Comparison of ENCODE assay signal across 22 cellular contexts in genomic region chr12:130124605-130125244, GRCh38. TPM values are rescaled to one million over a fixed set of nuclear protein-coding genes. Genes with fewer than 3 reads are reported as not detected.
DNase-seq lines count a peak whose midpoint lies in the region; FAIRE-seq and TF ChIP-seq lines count a peak whose summit lies in the region.
"Had no signal": no experiment of that assay in that cellular context is flagged by ENCODE, and none has a peak within 500 bp of the region (broad histone marks: within the 10 kb centered on the region; RNA-seq: fewer than 3 reads in every experiment).

No MANE protein-coding gene starts in this region.

- H2BK15ac ChIP-seq in mesenchymal stem cell (ENCODE audit: low read depth, poor library complexity, severe bottlenecking), result no peak overlapping the region

- H3K79me2 ChIP-seq in Karpas-422 (ENCODE audit: low read length), result no peaks in the 10 kb centered on the region
- H3K79me2 ChIP-seq in keratinocyte (ENCODE audit: control insufficient read depth, insufficient read depth, low read length), result no peaks in the 10 kb centered on the region

- H2BK12ac ChIP-seq in mesenchymal stem cell (ENCODE audit: low read length in 2 of 2), result no peak overlapping the region

- no peak overlapping the region for H2BK5ac ChIP-seq in mesenchymal stem cell (ENCODE audit: low read depth, low read length, poor library complexity, severe bottlenecking)

- H2AK5ac ChIP-seq in mesenchymal stem cell (ENCODE audit: low read length, severe bottlenecking), result no peak overlapping the region

- intact Hi-C loops in spleen (cut with DNase I; ENCODE audit: low total_unique reads), result no loop called here

- dilution Hi-C loops in keratinocyte (cut with MboI; ENCODE audit: extremely low pct_ligation_motif_present, low sequenced_read_pairs), result no loop called here

- H3K4ac ChIP-seq in mesenchymal stem cell (ENCODE audit: low read depth in 1 of 2, low read length in 2 of 2), result no peak overlapping the region

- H3K4me3 ChIP-seq in Karpas-422 (ENCODE audit: low read length), result no peak overlapping the region
- no peak overlapping the region for H3K4me3 ChIP-seq in esophagus (ENCODE audit: low read depth in 1 of 2, low read length in 2 of 2)
- no peak overlapping the region for H3K4me3 ChIP-seq in keratinocyte (ENCODE audit: control insufficient read depth in 2 of 3, extremely low read depth in 1 of 3, insufficient read depth in 2 of 3, low read depth in 1 of 3, low read length in 3 of 3)
- H3K4me3 ChIP-seq in spleen, result no peak overlapping the region
- no peak overlapping the region for H3K4me3 ChIP-seq in suprapubic skin
- no peak overlapping the region for H3K4me3 ChIP-seq in mesenchymal stem cell (ENCODE audit: insufficient read depth in 1 of 2, low read depth in 1 of 2, low read length in 2 of 2)
- H3K4me3 ChIP-seq: BLaER1 treated with 17β-estradiol and CSF1 and Interleukin-3, amounts not matched to agents 10 nM and 100 nM; HAP-1 had no signal

- TF ChIP-seq EP300 in suprapubic skin (IDR thresholded peaks at IDR 0.05), result no peak

- no peaks in the 10 kb centered on the region for H3K79me1 ChIP-seq in mesenchymal stem cell (replicated peaks; ENCODE audit: low read length, poor library complexity, severe bottlenecking)

- H3K4me2 ChIP-seq in Karpas-422 (ENCODE audit: low read depth, low read length, poor library complexity, severe bottlenecking) (no peak overlapping the region), keratinocyte (ENCODE audit: control insufficient read depth, extremely low read depth, insufficient read depth, low read depth, low read length) (peak overlapping the region; percentile 14), mesenchymal stem cell (ENCODE audit: low read length, poor library complexity, severe bottlenecking) (no peak overlapping the region)
- H3K4me2 ChIP-seq: BLaER1 treated with 17β-estradiol and CSF1 and Interleukin-3, amounts not matched to agents 10 nM and 100 nM had no signal

- no peaks in the 10 kb centered on the region for H4K20me1 ChIP-seq in Karpas-422 (ENCODE audit: insufficient read depth, low read depth, low read length)
- H4K20me1 ChIP-seq in keratinocyte (ENCODE audit: control insufficient read depth, extremely low read depth, insufficient read depth, low read length), result no peaks in the 10 kb centered on the region
- H4K20me1 ChIP-seq: BLaER1 treated with 17β-estradiol and CSF1 and Interleukin-3, amounts not matched to agents 10 nM and 100 nM had no signal

- TF ChIP-seq POLR2A in spleen (IDR thresholded peaks at IDR 0.05) (no peak), suprapubic skin (IDR thresholded peaks at IDR 0.05) (no peak)

- H3K36me3 ChIP-seq in Karpas-422 (ENCODE audit: insufficient read depth, low read length), result no peaks in the 10 kb centered on the region
- H3K36me3 ChIP-seq in esophagus (ENCODE audit: control insufficient read depth in 2 of 2, insufficient read depth in 2 of 2, low read length in 1 of 2), result no peaks in the 10 kb centered on the region
- H3K36me3 ChIP-seq in keratinocyte (ENCODE audit: control insufficient read depth in 2 of 2, extremely low read depth in 1 of 2, insufficient read depth in 2 of 2, low read length in 2 of 2), result no peaks in the 10 kb centered on the region
- H3K36me3 ChIP-seq in spleen, result no peaks in the 10 kb centered on the region
- no peaks in the 10 kb centered on the region for H3K36me3 ChIP-seq in suprapubic skin
- no peaks in the 10 kb centered on the region for H3K36me3 ChIP-seq in mesenchymal stem cell (ENCODE audit: control insufficient read depth in 1 of 2, insufficient read depth in 2 of 2, low read depth in 1 of 2, low read length in 2 of 2)
- H3K36me3 ChIP-seq: BLaER1 treated with 17β-estradiol and CSF1 and Interleukin-3, amounts not matched to agents 10 nM and 100 nM; HAP-1 had no signal

- DNase-seq in Karpas-422, result peak; percentile 31
- DNase-seq in keratinocyte (ENCODE audit: low read depth, low spot score), result no peak
- DNase-seq in spleen, result peak; percentile 41
- no peak for DNase-seq in suprapubic skin (ENCODE audit: low spot score in 2 of 2)
- no peak for DNase-seq in mesenchymal stem cell
- no peak for DNase-seq in NOMO-1 treated with DMSO at 0.1 percent for 48 hours (lab: John Stamatoyannopoulos, UW; ENCODE audit: unreplicated experiment)
- no peak for DNase-seq in GM20000 (ENCODE audit: low spot score)
- DNase-seq: ACHN; Calu3; CD4-positive, CD25-positive, alpha-beta regulatory T cell; DMS 273 treated with DMSO at 0.1 percent for 48 hours; DMS79; EL; GOT3 had no signal

- 57 to 68% methylated on average over 15 of the region's 15 CpGs for WGBS in esophagus, 2 donors
- WGBS in spleen, 5 donors, result 79 to 89% (median 81%) methylated on average over 15 of the region's 15 CpGs
- WGBS in suprapubic skin, result 72% methylated on average over 15 of the region's 15 CpGs
- 78% methylated on average over 15 of the region's 15 CpGs for WGBS in mesenchymal stem cell

- no peak overlapping the region for H2BK120ac ChIP-seq in mesenchymal stem cell (ENCODE audit: low read depth, low read length)

- H3K27me3 ChIP-seq in Karpas-422 (ENCODE audit: low read length), result no peaks in the 10 kb centered on the region
- H3K27me3 ChIP-seq in esophagus (ENCODE audit: control insufficient read depth in 1 of 2, insufficient read depth in 2 of 2, low read length in 2 of 2), result no peaks in the 10 kb centered on the region
- H3K27me3 ChIP-seq in keratinocyte (ENCODE audit: control insufficient read depth, extremely low read depth, insufficient read depth, low read length), result no peaks in the 10 kb centered on the region
- peaks cover 0 to 18% (median 0%) of the 10 kb centered on the region in 7 donors for H3K27me3 ChIP-seq in spleen (replicated peaks in 1 of 7)
- no peaks in the 10 kb centered on the region for H3K27me3 ChIP-seq in suprapubic skin
- no peaks in the 10 kb centered on the region for H3K27me3 ChIP-seq in mesenchymal stem cell (ENCODE audit: control insufficient read depth in 1 of 2, insufficient read depth in 1 of 2, low read length in 2 of 2)
- H3K27me3 ChIP-seq: BLaER1 treated with 17β-estradiol and CSF1 and Interleukin-3, amounts not matched to agents 10 nM and 100 nM had no signal

- H3K9me2 ChIP-seq in Karpas-422 (replicated peaks; ENCODE audit: insufficient read depth, low read length), result no peaks in the 10 kb centered on the region

- no peaks in the 10 kb centered on the region for H3K9me1 ChIP-seq in keratinocyte (ENCODE audit: control insufficient read depth, extremely low read depth, insufficient read depth, low read length)

- no peak overlapping the region for H3K18ac ChIP-seq in mesenchymal stem cell (ENCODE audit: low read depth in 1 of 2, low read length in 2 of 2)

- H3K4me1 ChIP-seq in Karpas-422 (ENCODE audit: low read length) (no peaks in the 10 kb centered on the region), esophagus (ENCODE audit: control insufficient read depth in 2 of 2, insufficient read depth in 2 of 2, low read length in 1 of 2) (peaks cover 0 to 35% of the 10 kb centered on the region in 2 donors), keratinocyte (ENCODE audit: control insufficient read depth, extremely low read depth, insufficient read depth, low read length) (peaks cover 40% of the 10 kb centered on the region), spleen (no peaks in the 10 kb centered on the region), suprapubic skin (peaks cover 49% of the 10 kb centered on the region), mesenchymal stem cell (ENCODE audit: control insufficient read depth, insufficient read depth, low read depth, low read length) (peaks cover 2% of the 10 kb centered on the region)
- H3K4me1 ChIP-seq: HAP-1 had no signal

- no peak overlapping the region for H4K8ac ChIP-seq in mesenchymal stem cell (ENCODE audit: low read length)

- no peaks in the 10 kb centered on the region for H3K9me3 ChIP-seq in Karpas-422 (ENCODE audit: low read length)
- peaks cover 0 to 4% of the 10 kb centered on the region in 2 donors for H3K9me3 ChIP-seq in esophagus (ENCODE audit: control insufficient read depth in 2 of 2, insufficient read depth in 1 of 2, low read depth in 1 of 2, low read length in 1 of 2)
- H3K9me3 ChIP-seq in keratinocyte (ENCODE audit: control insufficient read depth, low read depth, low read length), result no peaks in the 10 kb centered on the region
- peaks cover 0 to 20% (median 0%) of the 10 kb centered on the region in 8 donors for H3K9me3 ChIP-seq in spleen
- no peaks in the 10 kb centered on the region for H3K9me3 ChIP-seq in suprapubic skin
- no peaks in the 10 kb centered on the region for H3K9me3 ChIP-seq in mesenchymal stem cell (ENCODE audit: control insufficient read depth, low read length)
- H3K9me3 ChIP-seq: HAP-1 had no signal

- no peak overlapping the region for H2AFZ ChIP-seq in Karpas-422 (ENCODE audit: low read length)
- no peak overlapping the region for H2AFZ ChIP-seq in keratinocyte (ENCODE audit: control insufficient read depth, low read length)
- H2AFZ ChIP-seq in mesenchymal stem cell (ENCODE audit: low read depth, low read length), result no peak overlapping the region

- H3K27ac ChIP-seq in Karpas-422 (ENCODE audit: low read length) (no peak overlapping the region), esophagus (ENCODE audit: low read depth in 2 of 2, low read length in 1 of 2) (peak overlapping the region; percentile 40 to 84), keratinocyte (ENCODE audit: control insufficient read depth, insufficient read depth, low read length) (peak overlapping the region; percentile 41), spleen (no peak overlapping the region), suprapubic skin (no peak overlapping the region), mesenchymal stem cell (ENCODE audit: low read length, poor library complexity, severe bottlenecking) (no peak overlapping the region)
- H3K27ac ChIP-seq: BLaER1 treated with 17β-estradiol and CSF1 and Interleukin-3, amounts not matched to agents 10 nM and 100 nM had no signal

- no peak overlapping the region for H3K9ac ChIP-seq in Karpas-422 (ENCODE audit: low read length)
- H3K9ac ChIP-seq in keratinocyte (ENCODE audit: control insufficient read depth, extremely low read depth, insufficient read depth, low read length), result no peak overlapping the region
- H3K9ac ChIP-seq in mesenchymal stem cell (ENCODE audit: low read length), result no peak overlapping the region
- H3K9ac ChIP-seq: BLaER1 treated with 17β-estradiol and CSF1 and Interleukin-3, amounts not matched to agents 10 nM and 100 nM had no signal

- FAIRE-seq in keratinocyte (lab: Jason Lieb, UNC), result peak; percentile 63
- FAIRE-seq: G401.6, GM12891, HepG2, HTR-8/SVneo had no signal

- H4K91ac ChIP-seq in mesenchymal stem cell (ENCODE audit: low read length), result no peak overlapping the region

- no peak overlapping the region for H3K14ac ChIP-seq in mesenchymal stem cell (ENCODE audit: low read length in 2 of 2)

- H3K23ac ChIP-seq in mesenchymal stem cell (ENCODE audit: low read length in 2 of 2), result no peak overlapping the region

- TF ChIP-seq CTCF in keratinocyte (optimal IDR thresholded peaks at IDR 0.05 in 1 of 3, IDR thresholded peaks at IDR 0.05 in 1 of 3, conservative IDR thresholded peaks at IDR 0.05 in 1 of 3; ENCODE audit: extremely low read depth in 1 of 3, insufficient read depth in 2 of 3, low read length in 3 of 3) (no peak), spleen (IDR thresholded peaks at IDR 0.05 in 8 of 11, conservative IDR thresholded peaks at IDR 0.05 in 3 of 11) (no peak), suprapubic skin (IDR thresholded peaks at IDR 0.05) (no peak), GM20000 (IDR thresholded peaks at IDR 0.05; ENCODE audit: extremely low read depth, missing control alignments) (no peak)

RNA-seq across cellular contexts. Expression of gene FZD10, which starts 37.5 kb away (rescaled TPM):
- total RNA-seq in Karpas-422 (2014; rRNA removed; shearing (Covaris generic); ENCODE audit: low replicate concordance), result not detected in 2 replicates
- polyA plus RNA-seq in esophagus, result 10 to 100 TPM in 1 of 2 donors, 1 to 10 TPM in 1; 7.2 to 18.7 TPM
- polyA plus RNA-seq in keratinocyte, result 0.55 to 1.9 TPM (median 0.67 TPM) in 3 replicates
- polyA plus RNA-seq in keratinocyte (2011; ENCODE audit: low read depth), result 0.91 TPM
- polyA plus RNA-seq in keratinocyte (2011; cell fraction: cytosol; rRNA removed), result 0.29 and 0.48 TPM in 2 replicates
- 1.1 TPM in 2 replicates for polyA plus RNA-seq in keratinocyte (2011; cell fraction: nucleus; rRNA removed)
- polyA plus RNA-seq in keratinocyte (2012; ENCODE audit: low replicate concordance), result 2.0 and 2.3 TPM in 2 replicates
- 1.1 to 1.4 TPM (median 1.3 TPM) in 3 replicates for polyA minus RNA-seq in keratinocyte
- 2.9 TPM for polyA minus RNA-seq in keratinocyte (2011; cell fraction: cytosol; rRNA and poly(A)+ RNA removed)
- 1.5 and 2.3 TPM in 2 replicates for polyA minus RNA-seq in keratinocyte (2011; cell fraction: nucleus; rRNA and poly(A)+ RNA removed)
- total RNA-seq in spleen, result under 1 TPM in 3 of 7 donors, not detected in 4; 0.11 to 0.20 (median 0.18) TPM
- under 1 TPM in 2 of 3 donors, not detected in 1; 0.02 to 0.06 TPM for polyA plus RNA-seq in spleen
- total RNA-seq in suprapubic skin, result 10 to 100 TPM; 11.7 to 20.7 (median 15.5) TPM
- polyA plus RNA-seq in mesenchymal stem cell (2013, experiment 1 of 2), result 0.15 TPM
- polyA plus RNA-seq in mesenchymal stem cell (2013, experiment 2 of 2), result 0.11 TPM
- total RNA-seq: A172; Calu3; CD4-positive, CD25-positive, alpha-beta regulatory T cell; HepG2 had no signal
- polyA plus RNA-seq: CD4-positive, CD25-positive, alpha-beta regulatory T cell; HepG2 had no signal

Comparison
In these comparisons a context has a peak if more than half of its experiments do, and no peak if none do; other contexts are left out.
1. DNase-seq: peak in Karpas-422 (single experiment) and spleen (single experiment); none in keratinocyte (single experiment), suprapubic skin (0 of 2), mesenchymal stem cell (single experiment), NOMO-1 treated with DMSO at 0.1 percent for 48 hours (single experiment) and GM20000 (single experiment).
2. H3K27ac ChIP-seq: peak in esophagus (2 of 2) and keratinocyte (single experiment); none in Karpas-422 (single experiment), spleen (0 of 8), suprapubic skin (single experiment) and mesenchymal stem cell (single experiment).
3. RNA of gene FZD10, which starts 37.5 kb away (total RNA-seq): 11.7 to 20.7 TPM in suprapubic skin; 0.11 to 0.20 TPM in spleen and not detected in Karpas-422; every median in the first group is over 10 times any median in the second.